Comparison of ENCODE assay signal across 1 cellular context in the genomic region with DNA sequence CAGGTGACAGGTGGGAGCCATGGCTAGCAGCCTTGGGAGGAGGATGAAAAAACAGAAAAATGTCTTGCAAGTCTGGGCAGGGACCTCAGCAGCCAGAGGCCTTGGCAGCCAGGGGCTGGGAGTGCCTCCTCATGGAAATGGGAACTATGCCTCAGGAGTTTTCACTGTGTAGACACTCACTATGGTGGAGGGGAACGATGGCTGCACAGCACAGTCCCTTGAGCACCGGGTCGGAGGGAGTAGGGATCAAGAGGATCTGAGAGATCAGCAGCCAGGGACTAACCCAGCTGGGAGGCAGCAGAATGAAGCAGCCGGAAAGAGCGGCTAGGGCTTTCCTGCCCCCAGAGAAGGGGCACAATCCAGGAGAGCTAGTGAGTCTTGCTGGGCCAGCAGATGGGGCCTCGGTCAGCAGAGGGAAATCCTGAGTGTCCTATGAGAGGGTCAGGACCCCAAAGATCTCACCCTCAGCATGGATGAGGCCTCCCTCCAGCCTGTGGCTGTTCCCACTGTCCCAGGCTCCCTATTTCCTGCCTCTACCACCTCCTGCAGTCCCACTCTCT.
TF ChIP-seq lines count a peak whose summit lies in the region.

No MANE protein-coding gene starts in this region.

TF ChIP-seq in HepG2, 621 proteins besides CTCF, POLR2A, EP300 and RAD21 (continued from another document and continues in another):
- TF ChIP-seq, protein P1, sequence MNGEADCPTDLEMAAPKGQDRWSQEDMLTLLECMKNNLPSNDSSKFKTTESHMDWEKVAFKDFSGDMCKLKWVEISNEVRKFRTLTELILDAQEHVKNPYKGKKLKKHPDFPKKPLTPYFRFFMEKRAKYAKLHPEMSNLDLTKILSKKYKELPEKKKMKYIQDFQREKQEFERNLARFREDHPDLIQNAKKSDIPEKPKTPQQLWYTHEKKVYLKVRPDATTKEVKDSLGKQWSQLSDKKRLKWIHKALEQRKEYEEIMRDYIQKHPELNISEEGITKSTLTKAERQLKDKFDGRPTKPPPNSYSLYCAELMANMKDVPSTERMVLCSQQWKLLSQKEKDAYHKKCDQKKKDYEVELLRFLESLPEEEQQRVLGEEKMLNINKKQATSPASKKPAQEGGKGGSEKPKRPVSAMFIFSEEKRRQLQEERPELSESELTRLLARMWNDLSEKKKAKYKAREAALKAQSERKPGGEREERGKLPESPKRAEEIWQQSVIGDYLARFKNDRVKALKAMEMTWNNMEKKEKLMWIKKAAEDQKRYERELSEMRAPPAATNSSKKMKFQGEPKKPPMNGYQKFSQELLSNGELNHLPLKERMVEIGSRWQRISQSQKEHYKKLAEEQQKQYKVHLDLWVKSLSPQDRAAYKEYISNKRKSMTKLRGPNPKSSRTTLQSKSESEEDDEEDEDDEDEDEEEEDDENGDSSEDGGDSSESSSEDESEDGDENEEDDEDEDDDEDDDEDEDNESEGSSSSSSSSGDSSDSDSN (CRISPR knock-in tag; IDR thresholded peaks at IDR 0.05): 0 out of 2 replicates have a peak, but pooled peaks have one; percentile 40
- TF ChIP-seq POLR2AphosphoS5 (IDR thresholded peaks at IDR 0.05; ENCODE audit: low read depth, low read length): peak; percentile 48; the same call in 1 of the 2 replicates
- TF ChIP-seq SSRP1 (CRISPR knock-in tag; IDR thresholded peaks at IDR 0.05): peak; percentile 83; the same call in 1 of the 2 replicates
- TF ChIP-seq KLF13 (CRISPR knock-in tag; IDR thresholded peaks at IDR 0.05): no peak
- TF ChIP-seq, protein P2, sequence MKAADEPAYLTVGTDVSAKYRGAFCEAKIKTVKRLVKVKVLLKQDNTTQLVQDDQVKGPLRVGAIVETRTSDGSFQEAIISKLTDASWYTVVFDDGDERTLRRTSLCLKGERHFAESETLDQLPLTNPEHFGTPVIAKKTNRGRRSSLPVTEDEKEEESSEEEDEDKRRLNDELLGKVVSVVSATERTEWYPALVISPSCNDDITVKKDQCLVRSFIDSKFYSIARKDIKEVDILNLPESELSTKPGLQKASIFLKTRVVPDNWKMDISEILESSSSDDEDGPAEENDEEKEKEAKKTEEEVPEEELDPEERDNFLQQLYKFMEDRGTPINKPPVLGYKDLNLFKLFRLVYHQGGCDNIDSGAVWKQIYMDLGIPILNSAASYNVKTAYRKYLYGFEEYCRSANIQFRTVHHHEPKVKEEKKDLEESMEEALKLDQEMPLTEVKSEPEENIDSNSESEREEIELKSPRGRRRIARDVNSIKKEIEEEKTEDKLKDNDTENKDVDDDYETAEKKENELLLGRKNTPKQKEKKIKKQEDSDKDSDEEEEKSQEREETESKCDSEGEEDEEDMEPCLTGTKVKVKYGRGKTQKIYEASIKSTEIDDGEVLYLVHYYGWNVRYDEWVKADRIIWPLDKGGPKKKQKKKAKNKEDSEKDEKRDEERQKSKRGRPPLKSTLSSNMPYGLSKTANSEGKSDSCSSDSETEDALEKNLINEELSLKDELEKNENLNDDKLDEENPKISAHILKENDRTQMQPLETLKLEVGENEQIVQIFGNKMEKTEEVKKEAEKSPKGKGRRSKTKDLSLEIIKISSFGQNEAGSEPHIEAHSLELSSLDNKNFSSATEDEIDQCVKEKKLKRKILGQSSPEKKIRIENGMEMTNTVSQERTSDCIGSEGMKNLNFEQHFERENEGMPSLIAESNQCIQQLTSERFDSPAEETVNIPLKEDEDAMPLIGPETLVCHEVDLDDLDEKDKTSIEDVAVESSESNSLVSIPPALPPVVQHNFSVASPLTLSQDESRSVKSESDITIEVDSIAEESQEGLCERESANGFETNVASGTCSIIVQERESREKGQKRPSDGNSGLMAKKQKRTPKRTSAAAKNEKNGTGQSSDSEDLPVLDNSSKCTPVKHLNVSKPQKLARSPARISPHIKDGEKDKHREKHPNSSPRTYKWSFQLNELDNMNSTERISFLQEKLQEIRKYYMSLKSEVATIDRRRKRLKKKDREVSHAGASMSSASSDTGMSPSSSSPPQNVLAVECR (CRISPR knock-in tag; IDR thresholded peaks at IDR 0.05; ENCODE audit: borderline replicate concordance): 0 out of 2 replicates have a peak, but pooled peaks have one; percentile 14
- TF ChIP-seq ZNF230 (CRISPR knock-in tag; IDR thresholded peaks at IDR 0.05): no peak
- TF ChIP-seq ZNF567 (CRISPR knock-in tag; IDR thresholded peaks at IDR 0.05; ENCODE audit: borderline replicate concordance): 0 out of 2 replicates have a peak, but pooled peaks have one; percentile 63
- TF ChIP-seq ZNF598 (CRISPR knock-in tag; IDR thresholded peaks at IDR 0.05; ENCODE audit: borderline replicate concordance): no peak
- TF ChIP-seq, protein P3, sequence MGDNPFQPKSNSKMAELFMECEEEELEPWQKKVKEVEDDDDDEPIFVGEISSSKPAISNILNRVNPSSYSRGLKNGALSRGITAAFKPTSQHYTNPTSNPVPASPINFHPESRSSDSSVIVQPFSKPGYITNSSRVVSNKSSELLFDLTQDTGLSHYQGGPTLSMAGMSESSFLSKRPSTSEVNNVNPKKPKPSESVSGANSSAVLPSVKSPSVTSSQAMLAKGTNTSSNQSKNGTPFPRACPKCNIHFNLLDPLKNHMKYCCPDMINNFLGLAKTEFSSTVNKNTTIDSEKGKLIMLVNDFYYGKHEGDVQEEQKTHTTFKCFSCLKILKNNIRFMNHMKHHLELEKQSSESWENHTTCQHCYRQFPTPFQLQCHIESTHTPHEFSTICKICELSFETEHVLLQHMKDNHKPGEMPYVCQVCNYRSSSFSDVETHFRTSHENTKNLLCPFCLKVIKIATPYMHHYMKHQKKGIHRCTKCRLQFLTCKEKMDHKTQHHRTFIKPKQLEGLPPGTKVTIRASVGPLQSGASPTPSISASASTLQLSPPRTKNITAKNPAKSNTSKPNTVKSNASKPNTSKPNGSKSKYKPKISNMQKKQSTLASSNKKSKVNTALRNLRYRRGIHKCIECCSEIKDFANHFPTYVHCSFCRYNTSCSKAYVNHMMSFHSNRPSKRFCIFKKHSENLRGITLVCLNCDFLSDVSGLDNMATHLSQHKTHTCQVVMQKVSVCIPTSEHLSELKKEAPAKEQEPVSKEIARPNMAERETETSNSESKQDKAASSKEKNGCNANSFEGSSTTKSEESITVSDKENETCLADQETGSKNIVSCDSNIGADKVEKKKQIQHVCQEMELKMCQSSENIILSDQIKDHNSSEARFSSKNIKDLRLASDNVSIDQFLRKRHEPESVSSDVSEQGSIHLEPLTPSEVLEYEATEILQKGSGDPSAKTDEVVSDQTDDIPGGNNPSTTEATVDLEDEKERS (CRISPR knock-in tag; IDR thresholded peaks at IDR 0.05): 0 out of 2 replicates have a peak, but pooled peaks have one; percentile 1
- TF ChIP-seq, protein P4, sequence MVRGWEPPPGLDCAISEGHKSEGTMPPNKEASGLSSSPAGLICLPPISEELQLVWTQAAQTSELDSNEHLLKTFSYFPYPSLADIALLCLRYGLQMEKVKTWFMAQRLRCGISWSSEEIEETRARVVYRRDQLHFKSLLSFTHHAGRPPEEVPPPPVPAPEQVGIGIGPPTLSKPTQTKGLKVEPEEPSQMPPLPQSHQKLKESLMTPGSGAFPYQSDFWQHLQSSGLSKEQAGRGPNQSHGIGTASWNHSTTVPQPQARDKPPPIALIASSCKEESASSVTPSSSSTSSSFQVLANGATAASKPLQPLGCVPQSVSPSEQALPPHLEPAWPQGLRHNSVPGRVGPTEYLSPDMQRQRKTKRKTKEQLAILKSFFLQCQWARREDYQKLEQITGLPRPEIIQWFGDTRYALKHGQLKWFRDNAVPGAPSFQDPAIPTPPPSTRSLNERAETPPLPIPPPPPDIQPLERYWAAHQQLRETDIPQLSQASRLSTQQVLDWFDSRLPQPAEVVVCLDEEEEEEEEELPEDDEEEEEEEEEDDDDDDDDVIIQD (CRISPR knock-in tag; IDR thresholded peaks at IDR 0.05; ENCODE audit: low read depth): no peak
- no peak for TF ChIP-seq TEAD2 (CRISPR knock-in tag; IDR thresholded peaks at IDR 0.05)
- peak; percentile 37; the same call in 1 of the 2 replicates for TF ChIP-seq POLR2G (IDR thresholded peaks at IDR 0.05; ENCODE audit: low read depth, low read length)
- TF ChIP-seq ZNF441 (CRISPR knock-in tag; IDR thresholded peaks at IDR 0.05; ENCODE audit: borderline replicate concordance): peak; percentile 16; the same call in 1 of the 2 replicates
- peak; percentile 69 for TF ChIP-seq RBM22 (optimal IDR thresholded peaks at IDR 0.05; ENCODE audit: low read length)
- 0 out of 2 replicates have a peak, but pooled peaks have one; percentile 14 for TF ChIP-seq HDAC1 (CRISPR knock-in tag; IDR thresholded peaks at IDR 0.05)
- TF ChIP-seq, protein P5, sequence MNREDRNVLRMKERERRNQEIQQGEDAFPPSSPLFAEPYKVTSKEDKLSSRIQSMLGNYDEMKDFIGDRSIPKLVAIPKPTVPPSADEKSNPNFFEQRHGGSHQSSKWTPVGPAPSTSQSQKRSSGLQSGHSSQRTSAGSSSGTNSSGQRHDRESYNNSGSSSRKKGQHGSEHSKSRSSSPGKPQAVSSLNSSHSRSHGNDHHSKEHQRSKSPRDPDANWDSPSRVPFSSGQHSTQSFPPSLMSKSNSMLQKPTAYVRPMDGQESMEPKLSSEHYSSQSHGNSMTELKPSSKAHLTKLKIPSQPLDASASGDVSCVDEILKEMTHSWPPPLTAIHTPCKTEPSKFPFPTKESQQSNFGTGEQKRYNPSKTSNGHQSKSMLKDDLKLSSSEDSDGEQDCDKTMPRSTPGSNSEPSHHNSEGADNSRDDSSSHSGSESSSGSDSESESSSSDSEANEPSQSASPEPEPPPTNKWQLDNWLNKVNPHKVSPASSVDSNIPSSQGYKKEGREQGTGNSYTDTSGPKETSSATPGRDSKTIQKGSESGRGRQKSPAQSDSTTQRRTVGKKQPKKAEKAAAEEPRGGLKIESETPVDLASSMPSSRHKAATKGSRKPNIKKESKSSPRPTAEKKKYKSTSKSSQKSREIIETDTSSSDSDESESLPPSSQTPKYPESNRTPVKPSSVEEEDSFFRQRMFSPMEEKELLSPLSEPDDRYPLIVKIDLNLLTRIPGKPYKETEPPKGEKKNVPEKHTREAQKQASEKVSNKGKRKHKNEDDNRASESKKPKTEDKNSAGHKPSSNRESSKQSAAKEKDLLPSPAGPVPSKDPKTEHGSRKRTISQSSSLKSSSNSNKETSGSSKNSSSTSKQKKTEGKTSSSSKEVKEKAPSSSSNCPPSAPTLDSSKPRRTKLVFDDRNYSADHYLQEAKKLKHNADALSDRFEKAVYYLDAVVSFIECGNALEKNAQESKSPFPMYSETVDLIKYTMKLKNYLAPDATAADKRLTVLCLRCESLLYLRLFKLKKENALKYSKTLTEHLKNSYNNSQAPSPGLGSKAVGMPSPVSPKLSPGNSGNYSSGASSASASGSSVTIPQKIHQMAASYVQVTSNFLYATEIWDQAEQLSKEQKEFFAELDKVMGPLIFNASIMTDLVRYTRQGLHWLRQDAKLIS (CRISPR knock-in tag; IDR thresholded peaks at IDR 0.05): peak; percentile 29; the same call in 1 of the 2 replicates
- TF ChIP-seq, protein P6, sequence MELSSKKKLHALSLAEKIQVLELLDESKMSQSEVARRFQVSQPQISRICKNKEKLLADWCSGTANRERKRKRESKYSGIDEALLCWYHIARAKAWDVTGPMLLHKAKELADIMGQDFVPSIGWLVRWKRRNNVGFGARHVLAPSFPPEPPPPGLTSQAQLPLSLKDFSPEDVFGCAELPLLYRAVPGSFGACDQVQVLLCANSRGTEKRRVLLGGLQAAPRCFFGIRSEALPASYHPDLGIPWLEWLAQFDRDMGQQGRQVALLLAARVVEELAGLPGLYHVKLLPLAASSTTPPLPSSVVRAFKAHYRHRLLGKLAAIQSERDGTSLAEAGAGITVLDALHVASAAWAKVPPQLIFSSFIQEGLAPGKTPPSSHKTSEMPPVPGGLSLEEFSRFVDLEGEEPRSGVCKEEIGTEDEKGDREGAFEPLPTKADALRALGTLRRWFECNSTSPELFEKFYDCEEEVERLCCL (CRISPR knock-in tag; IDR thresholded peaks at IDR 0.05; ENCODE audit: borderline replicate concordance): no peak; the same call in 1 of the 2 replicates
- peak; percentile 7; the same call in 1 of the 2 replicates for TF ChIP-seq JUND (CRISPR knock-in tag; IDR thresholded peaks at IDR 0.05)
- TF ChIP-seq, protein P7, sequence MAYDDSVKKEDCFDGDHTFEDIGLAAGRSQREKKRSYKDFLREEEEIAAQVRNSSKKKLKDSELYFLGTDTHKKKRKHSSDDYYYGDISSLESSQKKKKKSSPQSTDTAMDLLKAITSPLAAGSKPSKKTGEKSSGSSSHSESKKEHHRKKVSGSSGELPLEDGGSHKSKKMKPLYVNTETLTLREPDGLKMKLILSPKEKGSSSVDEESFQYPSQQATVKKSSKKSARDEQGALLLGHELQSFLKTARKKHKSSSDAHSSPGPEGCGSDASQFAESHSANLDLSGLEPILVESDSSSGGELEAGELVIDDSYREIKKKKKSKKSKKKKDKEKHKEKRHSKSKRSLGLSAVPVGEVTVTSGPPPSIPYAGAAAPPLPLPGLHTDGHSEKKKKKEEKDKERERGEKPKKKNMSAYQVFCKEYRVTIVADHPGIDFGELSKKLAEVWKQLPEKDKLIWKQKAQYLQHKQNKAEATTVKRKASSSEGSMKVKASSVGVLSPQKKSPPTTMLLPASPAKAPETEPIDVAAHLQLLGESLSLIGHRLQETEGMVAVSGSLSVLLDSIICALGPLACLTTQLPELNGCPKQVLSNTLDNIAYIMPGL (CRISPR knock-in tag; IDR thresholded peaks at IDR 0.05; ENCODE audit: borderline replicate concordance in 1 of 2, low read depth in 1 of 2): peak in 1 of 2 experiments; percentile 4; a peak in 1 of 4 replicates
- peak; percentile 49; the same call in 1 of the 2 replicates for TF ChIP-seq SP4 (CRISPR knock-in tag; IDR thresholded peaks at IDR 0.05)
- peak; percentile 44; the same call in 1 of the 2 replicates for TF ChIP-seq FOXC1 (CRISPR knock-in tag; IDR thresholded peaks at IDR 0.05; ENCODE audit: borderline replicate concordance)
- TF ChIP-seq, protein P8, sequence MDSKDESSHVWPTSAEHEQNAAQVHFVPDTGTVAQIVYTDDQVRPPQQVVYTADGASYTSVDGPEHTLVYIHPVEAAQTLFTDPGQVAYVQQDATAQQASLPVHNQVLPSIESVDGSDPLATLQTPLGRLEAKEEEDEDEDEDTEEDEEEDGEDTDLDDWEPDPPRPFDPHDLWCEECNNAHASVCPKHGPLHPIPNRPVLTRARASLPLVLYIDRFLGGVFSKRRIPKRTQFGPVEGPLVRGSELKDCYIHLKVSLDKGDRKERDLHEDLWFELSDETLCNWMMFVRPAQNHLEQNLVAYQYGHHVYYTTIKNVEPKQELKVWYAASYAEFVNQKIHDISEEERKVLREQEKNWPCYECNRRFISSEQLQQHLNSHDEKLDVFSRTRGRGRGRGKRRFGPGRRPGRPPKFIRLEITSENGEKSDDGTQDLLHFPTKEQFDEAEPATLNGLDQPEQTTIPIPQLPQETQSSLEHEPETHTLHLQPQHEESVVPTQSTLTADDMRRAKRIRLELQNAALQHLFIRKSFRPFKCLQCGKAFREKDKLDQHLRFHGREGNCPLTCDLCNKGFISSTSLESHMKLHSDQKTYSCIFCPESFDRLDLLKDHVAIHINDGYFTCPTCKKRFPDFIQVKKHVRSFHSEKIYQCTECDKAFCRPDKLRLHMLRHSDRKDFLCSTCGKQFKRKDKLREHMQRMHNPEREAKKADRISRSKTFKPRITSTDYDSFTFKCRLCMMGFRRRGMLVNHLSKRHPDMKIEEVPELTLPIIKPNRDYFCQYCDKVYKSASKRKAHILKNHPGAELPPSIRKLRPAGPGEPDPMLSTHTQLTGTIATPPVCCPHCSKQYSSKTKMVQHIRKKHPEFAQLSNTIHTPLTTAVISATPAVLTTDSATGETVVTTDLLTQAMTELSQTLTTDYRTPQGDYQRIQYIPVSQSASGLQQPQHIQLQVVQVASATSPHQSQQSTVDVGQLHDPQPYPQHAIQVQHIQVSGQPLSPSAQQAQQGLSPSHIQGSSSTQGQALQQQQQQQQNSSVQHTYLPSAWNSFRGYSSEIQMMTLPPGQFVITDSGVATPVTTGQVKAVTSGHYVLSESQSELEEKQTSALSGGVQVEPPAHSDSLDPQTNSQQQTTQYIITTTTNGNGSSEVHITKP (CRISPR knock-in tag; IDR thresholded peaks at IDR 0.05; ENCODE audit: low read depth): no peak
